ENCODE assay signal across 8 cellular contexts in genomic region chr10:126749030-126749655, GRCh38.
DNase-seq lines count a peak whose midpoint lies in the region; ATAC-seq and TF ChIP-seq lines count a peak whose summit lies in the region.

No MANE protein-coding gene starts in this region.

- H3K9me3 Mint-ChIP-seq in CD4-positive, alpha-beta T cell, result no peaks in the 10 kb centered on the region

- peak; percentile 19 for TF ChIP-seq CTCF in CD4-positive, alpha-beta T cell (IDR thresholded peaks at IDR 0.05)
- TF ChIP-seq CTCF in GM20000 (IDR thresholded peaks at IDR 0.05; ENCODE audit: extremely low read depth, missing control alignments) (peak; percentile 45), WERI-Rb-1 (IDR thresholded peaks at IDR 0.05; ENCODE audit: low read depth, low read length) (peak; percentile 91)

- no peak overlapping the region for H3K27ac ChIP-seq in CD4-positive, alpha-beta T cell (ENCODE audit: low read depth, low read length)
- no peak overlapping the region for H3K27ac ChIP-seq in WERI-Rb-1
- peak overlapping the region; percentile 35 for H3K27ac ChIP-seq in layer of hippocampus (ENCODE audit: low read depth, low read length)

- H3K36me3 Mint-ChIP-seq in CD4-positive, alpha-beta T cell (ENCODE audit: low read depth), result no peaks in the 10 kb centered on the region

- POLR2A ChIA-PET in CD4-positive, alpha-beta T cell (lab: Charles Lee), result no interaction called here

- H3K27me3 Mint-ChIP-seq in CD4-positive, alpha-beta T cell, result no peaks in the 10 kb centered on the region

- H3K4me3 Mint-ChIP-seq in CD4-positive, alpha-beta T cell, result no peak overlapping the region

- no peaks in the 10 kb centered on the region for H3K27me3 ChIP-seq in CD4-positive, alpha-beta T cell (ENCODE audit: control insufficient read depth, insufficient read depth, low read length)
- H3K27me3 ChIP-seq in WERI-Rb-1 (ENCODE audit: insufficient read depth, low read depth, severe bottlenecking), result no peaks in the 10 kb centered on the region
- no peaks in the 10 kb centered on the region for H3K27me3 ChIP-seq in layer of hippocampus (ENCODE audit: control insufficient read depth, insufficient read depth, low read length)

- peak in 7 of 10 experiments; percentile 1 to 44 (median 8) for DNase-seq in CD4-positive, alpha-beta T cell
- DNase-seq in GM20000 (ENCODE audit: low spot score), result peak; percentile 31
- DNase-seq in NAMALWA (ENCODE audit: low spot score), result peak; percentile 58
- DNase-seq in WERI-Rb-1, result peak; percentile 86
- peak; percentile 33 for DNase-seq in cerebellar cortex (ENCODE audit: low spot score)
- DNase-seq in stimulated activated CD4-positive, alpha-beta T cell treated with anti-CD3 and anti-CD28 coated beads, Interleukin-2, amount 100 ng/mL, for 48 hours, result peak; percentile 48 to 56

- no peaks in the 10 kb centered on the region for H3K36me3 ChIP-seq in WERI-Rb-1

- no peaks in the 10 kb centered on the region for H3K9me3 ChIP-seq in CD4-positive, alpha-beta T cell (ENCODE audit: control insufficient read depth, low read length)
- no peaks in the 10 kb centered on the region for H3K9me3 ChIP-seq in WERI-Rb-1 (ENCODE audit: severe bottlenecking)

- H3K4me3 ChIP-seq in WERI-Rb-1 (ENCODE audit: low read depth, low read length), result no peak overlapping the region

- intact Hi-C loops in CD4-positive, alpha-beta T cell (cut with DNase I, micrococcal nuclease), result loop anchor here (2.0 to 5.0 kb wide), 2 partner anchors 766 to 882 kb away; no protein-coding TSS in a partner anchor

- no peak for ATAC-seq in CD4-positive, alpha-beta T cell (ENCODE audit: poor library complexity)
- ATAC-seq in HG02973 (IDR thresholded peaks at IDR 0.05; ENCODE audit: unreplicated experiment), result no peak

- CTCF ChIA-PET in CD4-positive, alpha-beta T cell (lab: Charles Lee), result no interaction called here

- no peak overlapping the region for H3K27ac Mint-ChIP-seq in CD4-positive, alpha-beta T cell

- H3K4me1 Mint-ChIP-seq in CD4-positive, alpha-beta T cell (ENCODE audit: low read depth), result no peaks in the 10 kb centered on the region

Comparison
In these comparisons a context has a peak if more than half of its experiments do, and no peak if none do; other contexts are left out.
1. DNase-seq: peak in every context shown above with its lines; median percentile 86 in WERI-Rb-1; 58 in NAMALWA; 52 in stimulated activated CD4-positive, alpha-beta T cell treated with anti-CD3 and anti-CD28 coated beads, Interleukin-2, amount 100 ng/mL, for 48 hours; 33 in cerebellar cortex; 31 in GM20000; 8 in CD4-positive, alpha-beta T cell.
2. CTCF ChIP-seq: peak in every context shown above with its lines; median percentile 91 in WERI-Rb-1; 45 in GM20000; 19 in CD4-positive, alpha-beta T cell.